17 cellular contexts compared by ENCODE assay signal in genomic region chr4:99679976-99680375, GRCh38. TPM values are rescaled to one million over a fixed set of nuclear protein-coding genes. Genes with fewer than 3 reads are reported as not detected.
DNase-seq lines count a peak whose midpoint lies in the region; ATAC-seq and TF ChIP-seq lines count a peak whose summit lies in the region.
"Had no signal": no experiment of that assay in that cellular context is flagged by ENCODE, and none has a peak within 500 bp of the region (broad histone marks: within the 10 kb centered on the region; RNA-seq: fewer than 3 reads in every experiment).

No MANE protein-coding gene starts in this region.

- H3K9me3 ChIP-seq in heart right ventricle (peaks cover 0 to 3% (median 0%) of the 10 kb centered on the region in 11 donors), right lobe of liver (no peaks in the 10 kb centered on the region), thyroid gland (no peaks in the 10 kb centered on the region)
- H3K9me3 ChIP-seq: BE2C, Caco-2 had no signal

- H3K27me3 ChIP-seq in heart right ventricle: no peaks in the 10 kb centered on the region
- H3K27me3 ChIP-seq in right lobe of liver: no peaks in the 10 kb centered on the region
- H3K27me3 ChIP-seq in thyroid gland: no peaks in the 10 kb centered on the region
- H3K27me3 ChIP-seq: BE2C had no signal

- H3K4me1 ChIP-seq in heart right ventricle (peaks cover 0 to 24% (median 5%) of the 10 kb centered on the region in 9 donors), right lobe of liver (peaks cover 0 to 19% (median 0%) of the 10 kb centered on the region in 4 donors), thyroid gland (peaks cover 5 to 7% of the 10 kb centered on the region in 2 donors)
- H3K4me1 ChIP-seq: BE2C, Caco-2 had no signal

- no peaks in the 10 kb centered on the region for H3K36me3 ChIP-seq in heart right ventricle
- no peaks in the 10 kb centered on the region for H3K36me3 ChIP-seq in right lobe of liver
- no peaks in the 10 kb centered on the region for H3K36me3 ChIP-seq in thyroid gland
- H3K36me3 ChIP-seq: BE2C had no signal

- TF ChIP-seq CTCF in heart right ventricle (IDR thresholded peaks at IDR 0.05) (no peak), right lobe of liver (IDR thresholded peaks at IDR 0.05) (no peak), thyroid gland (IDR thresholded peaks at IDR 0.05) (no peak)

- DNase-seq in heart right ventricle: no peak
- no peak for DNase-seq in cardiac septum (ENCODE audit: low spot score)
- no peak for DNase-seq in left ventricle myocardium superior
- DNase-seq in right lobe of liver: peak in 1 of 3 donors; percentile 58
- no peak for DNase-seq in thyroid gland
- no peak for DNase-seq in COR-L47 (lab: John Stamatoyannopoulos, UW)
- no peak for DNase-seq in ureter (ENCODE audit: low spot score)
- DNase-seq: ACHN; BE2C; Caco-2; CD4-positive, CD25-positive, alpha-beta regulatory T cell; CD8-positive, alpha-beta memory T cell; HCEC 1CT; IMR-90 had no signal

- intact Hi-C loops in heart right ventricle (cut with DNase I): loop anchor here in 2 of 10 donors (5.0 to 10.0 kb wide), 4 partner anchors 37 to 118 kb away; partner anchors contain the start of gene TRMT10A (in 2 of the 2)
- intact Hi-C loops in cardiac septum (cut with DNase I): loop anchor here (5.0 kb wide), 1 partner anchor 42 kb away; no protein-coding TSS in a partner anchor
- intact Hi-C loops in left ventricle myocardium superior (cut with micrococcal nuclease): no loop called here
- intact Hi-C loops in right lobe of liver (cut with DNase I): no loop called here
- intact Hi-C loops in thyroid gland (cut with DNase I): no loop called here

- no peak for ATAC-seq in heart right ventricle
- ATAC-seq in left ventricle myocardium superior: peak; percentile 25
- ATAC-seq in right lobe of liver: peak; percentile 63 to 83 (median 78)

- TF ChIP-seq POLR2A in right lobe of liver (IDR thresholded peaks at IDR 0.05): no peak
- no peak for TF ChIP-seq POLR2A in thyroid gland (IDR thresholded peaks at IDR 0.05)

- H3K27ac ChIP-seq in heart right ventricle (peak overlapping the region in 8 of 10 donors; percentile 5 to 73 (median 50)), right lobe of liver (peak overlapping the region in 2 of 3 donors; percentile 38 to 63), thyroid gland (peak overlapping the region in 2 of 3 donors; percentile 18 to 26)
- H3K27ac ChIP-seq: HL-60 had no signal

- H3K4me3 ChIP-seq in heart right ventricle (no peak overlapping the region), right lobe of liver (no peak overlapping the region), thyroid gland (replicated peaks in 1 of 3) (no peak overlapping the region)
- H3K4me3 ChIP-seq: GM23338 had no signal

- WGBS in heart right ventricle, 2 donors: 48 to 65% methylated on average over 1 of the region's 1 CpG
- WGBS in right lobe of liver (ENCODE audit: insufficient coverage, low coverage, low lambda C conversion rate, missing lambda C conversion rate): 33% methylated on average over 1 of the region's 1 CpG
- WGBS in thyroid gland, 2 donors: 93 to 100% methylated on average over 1 of the region's 1 CpG

RNA-seq across cellular contexts. Expression of gene C4orf54, which starts 22.3 kb away (rescaled TPM):
- total RNA-seq in heart right ventricle: 1 to 10 TPM in 8 of 10 donors, under 1 TPM in 2; 0.68 to 9.3 (median 1.6) TPM
- polyA plus RNA-seq in heart right ventricle: 10 to 100 TPM in 1 of 2 donors, under 1 TPM in 1; 0.80 to 14.4 TPM
- total RNA-seq in cardiac septum: 1.3 TPM
- 0.77 TPM for total RNA-seq in left ventricle myocardium superior
- under 1 TPM in 4 of 6 experiments, not detected in 2; 0.02 to 0.19 (median 0.12) TPM for total RNA-seq in right lobe of liver
- total RNA-seq in thyroid gland: under 1 TPM in 2 of 4 donors, not detected in 2; 0.22 to 0.34 TPM
- not detected for total RNA-seq in ureter
- total RNA-seq: Caco-2; CD4-positive, CD25-positive, alpha-beta regulatory T cell; CD8-positive, alpha-beta memory T cell; GM23338; HT1080; IMR-90 had no signal
- polyA plus RNA-seq: CD4-positive, CD25-positive, alpha-beta regulatory T cell; CD8-positive, alpha-beta memory T cell; IMR-90 had no signal

Comparison
In these comparisons a context has a peak if more than half of its experiments do, and no peak if none do; other contexts are left out.
1. ATAC-seq: peak in left ventricle myocardium superior (single experiment) and right lobe of liver (4 of 4); none in heart right ventricle (0 of 8).
2. Peak in every context shown above with its lines, with median percentiles within 50 percentile points of each other: H3K27ac ChIP-seq.